ENCODE assay signal across 8 cellular contexts in genomic region chr14:78541788-78542187, GRCh38.
DNase-seq lines count a peak whose midpoint lies in the region; ATAC-seq and TF ChIP-seq lines count a peak whose summit lies in the region.
"Not testable (repeated sequence)": the region's sequence is repeated elsewhere in the genome, so short reads cannot be mapped to it uniquely, and the experiment has no call there.

No MANE protein-coding gene starts in this region.

- H3K36me3 ChIP-seq in liver (ENCODE audit: control insufficient read depth in 4 of 4, insufficient read depth in 3 of 4, low read depth in 1 of 4, low read length in 3 of 4); prostate gland: not testable (repeated sequence)

- H3K9ac ChIP-seq in liver (ENCODE audit: low read depth in 1 of 2, low read length in 2 of 2), result not testable (repeated sequence)

- intact Hi-C loops in prostate gland (cut with DNase I), result not testable (repeated sequence)

- TF ChIP-seq POLR2A in prostate gland (IDR thresholded peaks at IDR 0.05), result not testable (repeated sequence)

- H3K9me3 ChIP-seq in liver (ENCODE audit: control insufficient read depth in 4 of 4, low read length in 3 of 4); prostate gland: not testable (repeated sequence)

- peak; percentile 59 for DNase-seq in DMS53 (lab: John Stamatoyannopoulos, UW)
- peak; percentile 9 for DNase-seq in DMS53 treated with DMSO at 0.1 percent for 48 hours (lab: John Stamatoyannopoulos, UW; ENCODE audit: unreplicated experiment)
- DNase-seq in LNCaP clone FGC (ENCODE audit: low read depth), result peak; percentile 25
- not testable (repeated sequence) for DNase-seq in left lobe of liver (ENCODE audit: low spot score)
- peak; percentile 14 for DNase-seq in prostate gland (ENCODE audit: low spot score)

- not testable (repeated sequence) for TF ChIP-seq RAD21 in liver (IDR thresholded peaks at IDR 0.05)

- WGBS in liver, result 36% methylated on average over 2 of the region's 2 CpGs
- 64% methylated on average over 2 of the region's 2 CpGs for WGBS in prostate gland

- ATAC-seq in left lobe of liver, result peak; percentile 49

- H3K27me3 ChIP-seq in liver (ENCODE audit: control insufficient read depth in 4 of 4, insufficient read depth in 4 of 4, low read length in 3 of 4); prostate gland (replicated peaks; ENCODE audit: insufficient read depth): not testable (repeated sequence)

- H3K4me1 ChIP-seq in liver (ENCODE audit: control insufficient read depth in 4 of 4, insufficient read depth in 4 of 4, low read length in 3 of 4); prostate gland (replicated peaks): not testable (repeated sequence)

- H3K27ac ChIP-seq in C4-2B (peak overlapping the region; percentile 57), VCaP (peak overlapping the region; percentile 60), prostate gland (peak overlapping the region in 1 of 2 donors; percentile 61)
- H3K27ac ChIP-seq in liver (ENCODE audit: low read depth in 1 of 2, low read length in 2 of 2), result not testable (repeated sequence)

- not testable (repeated sequence) for H3K4me3 ChIP-seq in LNCaP clone FGC (ENCODE audit: low read depth, low read length); liver (ENCODE audit: low read depth in 1 of 3, low read length in 3 of 3); prostate gland

- TF ChIP-seq CTCF in C4-2B (conservative IDR thresholded peaks at IDR 0.05); LNCaP clone FGC (IDR thresholded peaks at IDR 0.05; ENCODE audit: control insufficient read depth, extremely low read depth, insufficient read depth); VCaP (conservative IDR thresholded peaks at IDR 0.05); liver (IDR thresholded peaks at IDR 0.05; ENCODE audit: low read depth, low read length, missing input control); prostate gland (IDR thresholded peaks at IDR 0.05): not testable (repeated sequence)

TF ChIP-seq in liver, 16 proteins besides CTCF, POLR2A, EP300 and RAD21:
- TF ChIP-seq RXRA (IDR thresholded peaks at IDR 0.05) (peak in 1 of 2 donors; percentile 45), HNF4A (conservative IDR thresholded peaks at IDR 0.05) (peak in 1 of 2 donors; percentile 29), FOXA1 (IDR thresholded peaks at IDR 0.05) (peak; percentile 16), FOXA2 (IDR thresholded peaks at IDR 0.05) (peak; percentile 33), JUND (IDR thresholded peaks at IDR 0.05) (peak in 1 of 2 donors; percentile 8)
